ENCODE assay signal across 1 cellular context in genomic region chr22:29299136-29299900, GRCh38.
TF ChIP-seq lines count a peak whose summit lies in the region.

No MANE protein-coding gene starts in this region.

TF ChIP-seq in IMR-90, 13 proteins besides CTCF, POLR2A, EP300 and RAD21:
- TF ChIP-seq MAZ (IDR thresholded peaks at IDR 0.05; ENCODE audit: borderline replicate concordance, low read depth, low read length) (no peak), USF2 (IDR thresholded peaks at IDR 0.05; ENCODE audit: low read depth, low read length) (no peak), SMC3 (IDR thresholded peaks at IDR 0.05; ENCODE audit: low read depth, low read length) (no peak), ELK1 (IDR thresholded peaks at IDR 0.05; ENCODE audit: borderline replicate concordance, low read depth, low read length) (no peak), FOS (IDR thresholded peaks at IDR 0.05; ENCODE audit: low read depth, low read length) (no peak), NFE2L2 (IDR thresholded peaks at IDR 0.05; ENCODE audit: low read depth, low read length) (no peak), MXI1 (IDR thresholded peaks at IDR 0.05; ENCODE audit: borderline replicate concordance, low read depth, low read length) (no peak), CHD1 (IDR thresholded peaks at IDR 0.05; ENCODE audit: low read depth, low read length) (no peak), MAFK (IDR thresholded peaks at IDR 0.05; ENCODE audit: low read depth, low read length) (no peak)
TF ChIP-seq in IMR-90: peak in this region for 0.
